In the genomic region with DNA sequence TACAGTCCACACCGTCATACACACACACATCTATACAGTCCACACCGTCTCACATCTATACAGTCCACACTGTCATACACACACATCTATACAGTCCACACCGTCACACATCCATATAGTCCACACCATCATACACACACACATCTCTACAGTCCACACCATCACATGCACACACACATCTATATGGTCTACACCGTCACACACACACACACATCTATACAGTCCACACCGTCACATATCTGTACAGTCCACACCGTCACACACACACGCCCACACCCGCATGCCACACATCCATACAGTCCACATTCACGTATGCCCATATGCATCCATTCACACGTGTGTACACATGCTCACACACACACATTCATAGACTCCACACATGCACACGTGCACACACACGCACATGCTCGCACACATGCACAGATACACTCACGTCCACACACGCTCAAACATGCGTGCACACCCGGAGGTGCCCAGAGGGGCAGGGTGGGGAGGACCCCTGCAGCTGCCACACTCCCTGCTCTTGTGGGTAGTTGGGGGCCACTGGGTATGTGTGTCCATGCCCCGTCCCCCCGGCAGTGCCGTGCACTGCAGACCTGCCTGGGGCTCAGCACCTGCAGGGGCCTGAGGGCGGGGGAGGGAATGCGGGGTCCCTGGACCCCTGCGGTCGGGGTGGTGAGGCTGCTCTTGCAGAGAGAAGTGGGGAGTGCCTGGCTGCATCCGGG, we compare ENCODE assay signal across 15 cellular contexts.
"Had no signal": no experiment of that assay in that cellular context is flagged by ENCODE, and none has a peak within 500 bp of the region (broad histone marks: within the 10 kb centered on the region; RNA-seq: fewer than 3 reads in every experiment).

No MANE protein-coding gene starts in this region.

- H3K4me3 ChIP-seq: left lung, neural progenitor cell, psoas muscle, thyroid gland had no signal

- ATAC-seq: activated CD4-positive, CD25-positive, alpha-beta regulatory T cell treated with anti-CD3 and anti-CD28 coated beads, Interleukin-2, amount 50 U/mL, for 24 hours; activated CD8-positive, alpha-beta memory T cell treated with anti-CD3 and anti-CD28 coated beads, Interleukin-2, amount 10 ng/mL, durations not matched to agents 7 days and 5 days; left lung; psoas muscle had no signal

- H3K27ac ChIP-seq: left lung, neural progenitor cell, psoas muscle, thyroid gland had no signal

- H3K4me1 ChIP-seq: neural progenitor cell, psoas muscle, thyroid gland had no signal

- H3K27me3 Mint-ChIP-seq: activated CD8-positive, alpha-beta memory T cell treated with anti-CD3 and anti-CD28 coated beads, Interleukin-2, amount 10 ng/mL, durations not matched to agents 7 days and 5 days; brain; naive B cell had no signal

- H3K36me3 ChIP-seq: neural progenitor cell had no signal

- H3K4me1 Mint-ChIP-seq: activated CD8-positive, alpha-beta memory T cell treated with anti-CD3 and anti-CD28 coated beads, Interleukin-2, amount 10 ng/mL, durations not matched to agents 7 days and 5 days; brain; neural progenitor cell had no signal

- H3K27ac Mint-ChIP-seq: activated CD8-positive, alpha-beta memory T cell treated with anti-CD3 and anti-CD28 coated beads, Interleukin-2, amount 10 ng/mL, durations not matched to agents 7 days and 5 days; activated naive CD4-positive, alpha-beta T cell treated with anti-CD3 and anti-CD28 coated beads for 36 hours; brain; naive B cell; neural progenitor cell had no signal

- H3K4me3 Mint-ChIP-seq: activated CD8-positive, alpha-beta memory T cell treated with anti-CD3 and anti-CD28 coated beads, Interleukin-2, amount 10 ng/mL, durations not matched to agents 7 days and 5 days; activated naive CD4-positive, alpha-beta T cell treated with anti-CD3 and anti-CD28 coated beads for 36 hours; brain; naive B cell; neural progenitor cell had no signal

- H3K36me3 Mint-ChIP-seq: naive B cell had no signal

- H3K4me2 ChIP-seq: neural progenitor cell had no signal

- H2AFZ ChIP-seq: neural progenitor cell had no signal

- H3K27me3 ChIP-seq: left lung, neural progenitor cell, thyroid gland had no signal

- DNase-seq: activated CD4-positive, alpha-beta T cell treated with anti-CD3 and anti-CD28 coated beads, Interleukin-2, amount 50 U/mL, for 4 hours; activated CD8-positive, alpha-beta memory T cell treated with anti-CD3 and anti-CD28 coated beads, Interleukin-2, amount 10 ng/mL, durations not matched to agents 7 days and 5 days; activated naive CD4-positive, alpha-beta T cell treated with anti-CD3 and anti-CD28 coated beads for 36 hours; caudate nucleus; head of caudate nucleus; kidney; naive B cell; psoas muscle; T1000; thyroid gland had no signal

- H3K9me3 Mint-ChIP-seq: activated naive CD4-positive, alpha-beta T cell treated with anti-CD3 and anti-CD28 coated beads for 36 hours; brain; neural progenitor cell had no signal

- FAIRE-seq: frontal cortex, kidney had no signal

- H3K9me3 ChIP-seq: left lung, psoas muscle, thyroid gland had no signal

- H3K9ac ChIP-seq: neural progenitor cell had no signal
